ENCODE assay signal across 2 cellular contexts in the genomic region with DNA sequence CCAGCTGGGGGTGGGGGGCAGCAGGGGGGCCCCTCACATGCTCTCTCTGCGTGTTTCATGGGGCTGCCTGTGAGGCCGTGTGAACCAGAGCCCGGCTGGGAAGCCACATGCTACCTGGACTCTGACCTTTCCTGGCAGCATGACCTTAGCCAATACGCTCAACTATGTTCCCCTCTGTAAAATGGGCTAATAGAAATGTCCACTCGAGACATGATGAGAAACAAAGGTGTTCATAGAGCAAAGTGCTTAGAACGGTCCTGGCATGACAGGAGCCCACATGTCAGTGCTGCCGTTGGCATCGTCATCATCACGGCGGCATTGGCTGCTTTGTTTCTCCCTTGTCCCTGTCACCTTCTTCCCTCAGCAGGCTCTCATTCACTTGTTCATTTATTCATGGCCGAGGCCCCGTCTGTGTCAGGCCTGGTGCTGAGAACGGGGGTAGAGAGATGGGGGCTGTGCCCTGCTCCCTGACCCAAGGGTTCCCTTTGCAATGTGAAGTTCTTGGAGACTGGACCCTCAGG.
TF ChIP-seq lines count a peak whose summit lies in the region.

No MANE protein-coding gene starts in this region.

TF ChIP-seq in SK-N-SH, 30 proteins besides CTCF, POLR2A, EP300 and RAD21 (continued from another document):
- TF ChIP-seq, protein P1, sequence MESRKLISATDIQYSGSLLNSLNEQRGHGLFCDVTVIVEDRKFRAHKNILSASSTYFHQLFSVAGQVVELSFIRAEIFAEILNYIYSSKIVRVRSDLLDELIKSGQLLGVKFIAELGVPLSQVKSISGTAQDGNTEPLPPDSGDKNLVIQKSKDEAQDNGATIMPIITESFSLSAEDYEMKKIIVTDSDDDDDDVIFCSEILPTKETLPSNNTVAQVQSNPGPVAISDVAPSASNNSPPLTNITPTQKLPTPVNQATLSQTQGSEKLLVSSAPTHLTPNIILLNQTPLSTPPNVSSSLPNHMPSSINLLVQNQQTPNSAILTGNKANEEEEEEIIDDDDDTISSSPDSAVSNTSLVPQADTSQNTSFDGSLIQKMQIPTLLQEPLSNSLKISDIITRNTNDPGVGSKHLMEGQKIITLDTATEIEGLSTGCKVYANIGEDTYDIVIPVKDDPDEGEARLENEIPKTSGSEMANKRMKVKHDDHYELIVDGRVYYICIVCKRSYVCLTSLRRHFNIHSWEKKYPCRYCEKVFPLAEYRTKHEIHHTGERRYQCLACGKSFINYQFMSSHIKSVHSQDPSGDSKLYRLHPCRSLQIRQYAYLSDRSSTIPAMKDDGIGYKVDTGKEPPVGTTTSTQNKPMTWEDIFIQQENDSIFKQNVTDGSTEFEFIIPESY (IDR thresholded peaks at IDR 0.05; ENCODE audit: borderline replicate concordance, low read depth), result no peak
- TF ChIP-seq, protein P2, sequence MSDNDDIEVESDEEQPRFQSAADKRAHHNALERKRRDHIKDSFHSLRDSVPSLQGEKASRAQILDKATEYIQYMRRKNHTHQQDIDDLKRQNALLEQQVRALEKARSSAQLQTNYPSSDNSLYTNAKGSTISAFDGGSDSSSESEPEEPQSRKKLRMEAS (IDR thresholded peaks at IDR 0.05; ENCODE audit: low read depth), result no peak
TF ChIP-seq in SK-N-SH: peak in this region for 0.

TF ChIP-seq in SK-N-SH treated with all-trans-retinoic acid at 6 μM for 48 hours, 23 proteins besides CTCF, POLR2A, EP300 and RAD21 (continued from another document):
- TF ChIP-seq, protein P3, sequence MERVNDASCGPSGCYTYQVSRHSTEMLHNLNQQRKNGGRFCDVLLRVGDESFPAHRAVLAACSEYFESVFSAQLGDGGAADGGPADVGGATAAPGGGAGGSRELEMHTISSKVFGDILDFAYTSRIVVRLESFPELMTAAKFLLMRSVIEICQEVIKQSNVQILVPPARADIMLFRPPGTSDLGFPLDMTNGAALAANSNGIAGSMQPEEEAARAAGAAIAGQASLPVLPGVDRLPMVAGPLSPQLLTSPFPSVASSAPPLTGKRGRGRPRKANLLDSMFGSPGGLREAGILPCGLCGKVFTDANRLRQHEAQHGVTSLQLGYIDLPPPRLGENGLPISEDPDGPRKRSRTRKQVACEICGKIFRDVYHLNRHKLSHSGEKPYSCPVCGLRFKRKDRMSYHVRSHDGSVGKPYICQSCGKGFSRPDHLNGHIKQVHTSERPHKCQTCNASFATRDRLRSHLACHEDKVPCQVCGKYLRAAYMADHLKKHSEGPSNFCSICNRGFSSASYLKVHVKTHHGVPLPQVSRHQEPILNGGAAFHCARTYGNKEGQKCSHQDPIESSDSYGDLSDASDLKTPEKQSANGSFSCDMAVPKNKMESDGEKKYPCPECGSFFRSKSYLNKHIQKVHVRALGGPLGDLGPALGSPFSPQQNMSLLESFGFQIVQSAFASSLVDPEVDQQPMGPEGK (CRISPR knock-in tag; IDR thresholded peaks at IDR 0.05; ENCODE audit: borderline replicate concordance), result no peak
- no peak for TF ChIP-seq ZNF8 (CRISPR knock-in tag; IDR thresholded peaks at IDR 0.05)
- no peak for TF ChIP-seq ZFP3 (CRISPR knock-in tag; IDR thresholded peaks at IDR 0.05)
- no peak for TF ChIP-seq ZNF70 (CRISPR knock-in tag; IDR thresholded peaks at IDR 0.05)
- no peak for TF ChIP-seq ISL1 (CRISPR knock-in tag; IDR thresholded peaks at IDR 0.05)
- TF ChIP-seq TCF4 (CRISPR knock-in tag; IDR thresholded peaks at IDR 0.05; ENCODE audit: borderline replicate concordance), result no peak
- no peak for TF ChIP-seq RARB (CRISPR knock-in tag; IDR thresholded peaks at IDR 0.05)
- TF ChIP-seq ESRRG (CRISPR knock-in tag; IDR thresholded peaks at IDR 0.05), result no peak
- TF ChIP-seq, protein P4, sequence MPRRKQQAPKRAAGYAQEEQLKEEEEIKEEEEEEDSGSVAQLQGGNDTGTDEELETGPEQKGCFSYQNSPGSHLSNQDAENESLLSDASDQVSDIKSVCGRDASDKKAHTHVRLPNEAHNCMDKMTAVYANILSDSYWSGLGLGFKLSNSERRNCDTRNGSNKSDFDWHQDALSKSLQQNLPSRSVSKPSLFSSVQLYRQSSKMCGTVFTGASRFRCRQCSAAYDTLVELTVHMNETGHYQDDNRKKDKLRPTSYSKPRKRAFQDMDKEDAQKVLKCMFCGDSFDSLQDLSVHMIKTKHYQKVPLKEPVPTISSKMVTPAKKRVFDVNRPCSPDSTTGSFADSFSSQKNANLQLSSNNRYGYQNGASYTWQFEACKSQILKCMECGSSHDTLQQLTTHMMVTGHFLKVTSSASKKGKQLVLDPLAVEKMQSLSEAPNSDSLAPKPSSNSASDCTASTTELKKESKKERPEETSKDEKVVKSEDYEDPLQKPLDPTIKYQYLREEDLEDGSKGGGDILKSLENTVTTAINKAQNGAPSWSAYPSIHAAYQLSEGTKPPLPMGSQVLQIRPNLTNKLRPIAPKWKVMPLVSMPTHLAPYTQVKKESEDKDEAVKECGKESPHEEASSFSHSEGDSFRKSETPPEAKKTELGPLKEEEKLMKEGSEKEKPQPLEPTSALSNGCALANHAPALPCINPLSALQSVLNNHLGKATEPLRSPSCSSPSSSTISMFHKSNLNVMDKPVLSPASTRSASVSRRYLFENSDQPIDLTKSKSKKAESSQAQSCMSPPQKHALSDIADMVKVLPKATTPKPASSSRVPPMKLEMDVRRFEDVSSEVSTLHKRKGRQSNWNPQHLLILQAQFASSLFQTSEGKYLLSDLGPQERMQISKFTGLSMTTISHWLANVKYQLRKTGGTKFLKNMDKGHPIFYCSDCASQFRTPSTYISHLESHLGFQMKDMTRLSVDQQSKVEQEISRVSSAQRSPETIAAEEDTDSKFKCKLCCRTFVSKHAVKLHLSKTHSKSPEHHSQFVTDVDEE (CRISPR knock-in tag; IDR thresholded peaks at IDR 0.05), result no peak
- no peak for TF ChIP-seq ZC3H10 (CRISPR knock-in tag; IDR thresholded peaks at IDR 0.05)
- TF ChIP-seq, protein P5, sequence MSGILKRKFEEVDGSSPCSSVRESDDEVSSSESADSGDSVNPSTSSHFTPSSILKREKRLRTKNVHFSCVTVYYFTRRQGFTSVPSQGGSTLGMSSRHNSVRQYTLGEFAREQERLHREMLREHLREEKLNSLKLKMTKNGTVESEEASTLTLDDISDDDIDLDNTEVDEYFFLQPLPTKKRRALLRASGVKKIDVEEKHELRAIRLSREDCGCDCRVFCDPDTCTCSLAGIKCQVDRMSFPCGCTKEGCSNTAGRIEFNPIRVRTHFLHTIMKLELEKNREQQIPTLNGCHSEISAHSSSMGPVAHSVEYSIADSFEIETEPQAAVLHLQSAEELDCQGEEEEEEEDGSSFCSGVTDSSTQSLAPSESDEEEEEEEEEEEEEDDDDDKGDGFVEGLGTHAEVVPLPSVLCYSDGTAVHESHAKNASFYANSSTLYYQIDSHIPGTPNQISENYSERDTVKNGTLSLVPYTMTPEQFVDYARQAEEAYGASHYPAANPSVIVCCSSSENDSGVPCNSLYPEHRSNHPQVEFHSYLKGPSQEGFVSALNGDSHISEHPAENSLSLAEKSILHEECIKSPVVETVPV (CRISPR knock-in tag; IDR thresholded peaks at IDR 0.05), result no peak
- TF ChIP-seq ZFP30 (CRISPR knock-in tag; IDR thresholded peaks at IDR 0.05), result no peak
- no peak for TF ChIP-seq BACH2 (CRISPR knock-in tag; IDR thresholded peaks at IDR 0.05; ENCODE audit: borderline replicate concordance)
- TF ChIP-seq GLIS3 (CRISPR knock-in tag; IDR thresholded peaks at IDR 0.05), result no peak
- no peak for TF ChIP-seq ARNTL (CRISPR knock-in tag; IDR thresholded peaks at IDR 0.05; ENCODE audit: borderline replicate concordance, low read depth)
- TF ChIP-seq, protein P6, sequence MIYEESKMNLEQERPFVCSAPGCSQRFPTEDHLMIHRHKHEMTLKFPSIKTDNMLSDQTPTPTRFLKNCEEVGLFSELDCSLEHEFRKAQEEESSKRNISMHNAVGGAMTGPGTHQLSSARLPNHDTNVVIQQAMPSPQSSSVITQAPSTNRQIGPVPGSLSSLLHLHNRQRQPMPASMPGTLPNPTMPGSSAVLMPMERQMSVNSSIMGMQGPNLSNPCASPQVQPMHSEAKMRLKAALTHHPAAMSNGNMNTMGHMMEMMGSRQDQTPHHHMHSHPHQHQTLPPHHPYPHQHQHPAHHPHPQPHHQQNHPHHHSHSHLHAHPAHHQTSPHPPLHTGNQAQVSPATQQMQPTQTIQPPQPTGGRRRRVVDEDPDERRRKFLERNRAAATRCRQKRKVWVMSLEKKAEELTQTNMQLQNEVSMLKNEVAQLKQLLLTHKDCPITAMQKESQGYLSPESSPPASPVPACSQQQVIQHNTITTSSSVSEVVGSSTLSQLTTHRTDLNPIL (CRISPR knock-in tag; IDR thresholded peaks at IDR 0.05; ENCODE audit: low read depth), result no peak
TF ChIP-seq in SK-N-SH treated with all-trans-retinoic acid at 6 μM for 48 hours: peak in this region for 0.
